13 cellular contexts compared by ENCODE assay signal in genomic region chr1:12542138-12542465, GRCh38.
DNase-seq lines count a peak whose midpoint lies in the region; ATAC-seq and TF ChIP-seq lines count a peak whose summit lies in the region.
"Had no signal": no experiment of that assay in that cellular context is flagged by ENCODE, and none has a peak within 500 bp of the region (broad histone marks: within the 10 kb centered on the region; RNA-seq: fewer than 3 reads in every experiment).

No MANE protein-coding gene starts in this region.

- TF ChIP-seq POLR2A in gastroesophageal sphincter (IDR thresholded peaks at IDR 0.05) = no peak
- TF ChIP-seq POLR2A in vagina (IDR thresholded peaks at IDR 0.05) = no peak

- no peak for TF ChIP-seq EP300 in gastroesophageal sphincter (IDR thresholded peaks at IDR 0.05)

- peaks cover 45% of the 10 kb centered on the region for H3K4me1 ChIP-seq in left ventricle myocardium inferior
- peaks cover 0 to 46% (median 21%) of the 10 kb centered on the region in 3 donors for H3K4me1 ChIP-seq in gastroesophageal sphincter
- H3K4me1 ChIP-seq in psoas muscle = peaks cover 26% of the 10 kb centered on the region
- H3K4me1 ChIP-seq in vagina = peaks cover 33% of the 10 kb centered on the region

- no peak overlapping the region for H3K4me3 ChIP-seq in left ventricle myocardium inferior
- no peak overlapping the region for H3K4me3 ChIP-seq in gastroesophageal sphincter
- no peak overlapping the region for H3K4me3 ChIP-seq in psoas muscle
- no peak overlapping the region for H3K4me3 ChIP-seq in vagina
- H3K4me3 ChIP-seq: pancreas had no signal

- WGBS in gastroesophageal sphincter (ENCODE audit: low coverage in 1 of 2), 2 donors = 89 to 100% methylated on average over 2 to 8 of the region's 9 CpGs
- WGBS in psoas muscle, 3 donors = 84 to 89% (median 87%) methylated on average over 9 of the region's 9 CpGs

- intact Hi-C loops in left ventricle myocardium inferior (cut with micrococcal nuclease) = no loop called here
- intact Hi-C loops in Right ventricle myocardium superior (cut with DNase I) = no loop called here
- intact Hi-C loops in psoas muscle (cut with DNase I) = loop anchor here (5.0 kb wide), 2 partner anchors 75 to 80 kb away; partner anchors contain the start of gene DHRS3 (in 1 of the 2)
- intact Hi-C loops in vagina (cut with DNase I) = loop anchor here (5.0 to 10.0 kb wide), 3 partner anchors 50 to 227 kb away; no protein-coding TSS in a partner anchor

- no peak for ATAC-seq in Right ventricle myocardium superior (ENCODE audit: poor library complexity)
- ATAC-seq in gastroesophageal sphincter = no peak
- ATAC-seq in psoas muscle = no peak
- no peak for ATAC-seq in GM19455 (IDR thresholded peaks at IDR 0.05; ENCODE audit: unreplicated experiment)
- ATAC-seq: activated CD8-positive, alpha-beta T cell treated with anti-CD3 and anti-CD28 coated beads for 36 hours had no signal

- no peak for TF ChIP-seq CTCF in left ventricle myocardium inferior (IDR thresholded peaks at IDR 0.05; ENCODE audit: borderline replicate concordance)
- TF ChIP-seq CTCF in gastroesophageal sphincter (IDR thresholded peaks at IDR 0.05) = no peak
- no peak for TF ChIP-seq CTCF in psoas muscle (IDR thresholded peaks at IDR 0.05)
- TF ChIP-seq CTCF in vagina (IDR thresholded peaks at IDR 0.05) = no peak

- H3K36me3 ChIP-seq in left ventricle myocardium inferior = no peaks in the 10 kb centered on the region
- H3K36me3 ChIP-seq in gastroesophageal sphincter = no peaks in the 10 kb centered on the region
- no peaks in the 10 kb centered on the region for H3K36me3 ChIP-seq in psoas muscle (ENCODE audit: insufficient read depth in 1 of 2, low read depth in 1 of 2)
- H3K36me3 ChIP-seq in vagina = no peaks in the 10 kb centered on the region
- H3K36me3 ChIP-seq: pancreas had no signal

- H3K9me3 ChIP-seq in left ventricle myocardium inferior (replicated peaks) (no peaks in the 10 kb centered on the region), gastroesophageal sphincter (no peaks in the 10 kb centered on the region), psoas muscle (no peaks in the 10 kb centered on the region), vagina (no peaks in the 10 kb centered on the region)
- H3K9me3 ChIP-seq: pancreas had no signal

- no peak for DNase-seq in left ventricle myocardium inferior
- DNase-seq in Right ventricle myocardium superior = no peak
- DNase-seq in psoas muscle = peak in 1 of 2 donors; percentile 40
- no peak for DNase-seq in vagina (ENCODE audit: extremely low spot score in 2 of 2)
- DNase-seq in NCI-H1105 treated with DMSO at 0.1 percent for 48 hours (lab: John Stamatoyannopoulos, UW) = no peak
- no peak for DNase-seq in activated CD4-positive, alpha-beta T cell treated with anti-CD3 and anti-CD28 coated beads for 1 hour
- DNase-seq: activated CD8-positive, alpha-beta T cell treated with anti-CD3 and anti-CD28 coated beads for 36 hours; CD4-positive, alpha-beta memory T cell; NCI-H1694; NCI-H446 treated with DMSO at 0.1 percent for 48 hours had no signal

- H3K27me3 ChIP-seq in left ventricle myocardium inferior (ENCODE audit: low read depth) (no peaks in the 10 kb centered on the region), gastroesophageal sphincter (no peaks in the 10 kb centered on the region), psoas muscle (ENCODE audit: insufficient read depth in 3 of 3, low read length in 2 of 3) (no peaks in the 10 kb centered on the region), vagina (no peaks in the 10 kb centered on the region)
- H3K27me3 ChIP-seq: pancreas had no signal

- H3K27ac ChIP-seq in left ventricle myocardium inferior (replicated peaks) (peak overlapping the region; percentile 74), gastroesophageal sphincter (peak overlapping the region in 3 of 4 donors; percentile 87 to 88 (median 87)), psoas muscle (peak overlapping the region; percentile 85), vagina (peak overlapping the region; percentile 76)
- H3K27ac ChIP-seq: pancreas had no signal

Comparison
In these comparisons a context has a peak if more than half of its experiments do, and no peak if none do; other contexts are left out.
1. intact Hi-C loops: an anchor here in psoas muscle (5.0 kb wide) and vagina (5.0 to 10.0 kb wide); none called in left ventricle myocardium inferior and Right ventricle myocardium superior.